Comparison of ENCODE assay signal across 21 cellular contexts in the genomic region with DNA sequence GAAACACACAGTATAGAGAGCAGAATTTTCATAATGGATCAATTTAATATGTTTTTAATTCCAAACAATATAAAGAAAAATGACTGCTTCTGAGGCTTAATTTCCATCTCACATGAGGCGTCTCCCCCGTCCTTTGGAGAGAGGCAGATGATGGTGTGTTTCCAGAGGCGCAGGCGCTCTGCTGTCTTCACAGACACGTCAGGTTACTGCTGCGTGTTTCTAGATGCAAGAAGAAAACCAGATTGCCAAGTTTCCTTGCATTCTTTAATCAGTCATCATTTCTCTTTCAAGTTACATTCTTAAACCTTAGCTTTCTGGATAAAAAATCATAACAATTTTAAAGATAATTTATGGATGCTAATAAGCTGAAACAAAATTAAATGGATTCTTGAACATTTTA.
"Had no signal": no experiment of that assay in that cellular context is flagged by ENCODE, and none has a peak within 500 bp of the region (broad histone marks: within the 10 kb centered on the region; RNA-seq: fewer than 3 reads in every experiment).

No MANE protein-coding gene starts in this region.

- DNase-seq: stimulated activated CD4-positive, alpha-beta T cell treated with anti-CD3 and anti-CD28 coated beads, Interleukin-2, amount 100 ng/mL, for 48 hours; stimulated activated CD4-positive, alpha-beta T cell treated with anti-CD3 and anti-CD28 coated beads, Interleukin-4, amount 100 ng/mL, for 1 hour; stimulated activated CD4-positive, alpha-beta T cell treated with anti-CD3 and anti-CD28 coated beads, Interleukin-4, amount 100 ng/mL, for 24 hours; stimulated activated CD4-positive, alpha-beta T cell treated with anti-CD3 and anti-CD28 coated beads, Interleukin-4, amount 100 ng/mL, for 4 hours; stimulated activated CD8-positive, alpha-beta memory T cell treated with anti-CD3 and anti-CD28 coated beads, Interleukin-4, amount 100 ng/mL, for 48 hours; stimulated activated naive B cell treated with anti-CD40 and anti-IgM and Interleukin-4, amounts not matched to agents 10 μg/mL and 1 μg/mL and 100 μg/mL, for 72 hours; stimulated activated naive CD4-positive, alpha-beta T cell; stimulated activated naive CD4-positive, alpha-beta T cell treated with Interleukin-2 at 50 U/mL for 16 hours; stimulated activated naive CD8-positive, alpha-beta T cell treated with anti-CD3 and anti-CD28 coated beads, Interleukin-15, amount 100 ng/mL, for 72 hours; stimulated activated naive CD8-positive, alpha-beta T cell treated with anti-CD3 and anti-CD28 coated beads, Interleukin-15, Interleukin-2, amounts not matched to agents 100 U/mL and 50 U/mL, for 24 hours; stomach; substantia nigra; testis; thyroid gland; tibial artery; transverse colon; upper lobe of left lung; upper lobe of right lung; uterus had no signal

- ATAC-seq: stimulated activated effector memory CD8-positive, alpha-beta T cell treated with anti-CD3 and anti-CD28 coated beads, Interleukin-12 subunit alpha, Interleukin-12 subunit beta, amount 100 ng/mL, for 72 hours; stimulated activated memory B cell treated with anti-CD40 and anti-IgM and Interleukin-4, amounts not matched to agents 10 μg/mL and 1 μg/mL and 100 μg/mL, for 72 hours; stimulated activated naive B cell treated with anti-CD40 and anti-IgM and Interleukin-4, amounts not matched to agents 10 μg/mL and 1 μg/mL and 100 μg/mL, for 72 hours; stimulated activated naive CD8-positive, alpha-beta T cell treated with anti-CD3 and anti-CD28 coated beads, Interleukin-15, amount 100 ng/mL, for 72 hours; stimulated activated naive CD8-positive, alpha-beta T cell treated with anti-CD3 and anti-CD28 coated beads, Interleukin-15, Interleukin-2, amounts not matched to agents 100 U/mL and 50 U/mL, for 24 hours; upper lobe of right lung had no signal
